In the genomic region with DNA sequence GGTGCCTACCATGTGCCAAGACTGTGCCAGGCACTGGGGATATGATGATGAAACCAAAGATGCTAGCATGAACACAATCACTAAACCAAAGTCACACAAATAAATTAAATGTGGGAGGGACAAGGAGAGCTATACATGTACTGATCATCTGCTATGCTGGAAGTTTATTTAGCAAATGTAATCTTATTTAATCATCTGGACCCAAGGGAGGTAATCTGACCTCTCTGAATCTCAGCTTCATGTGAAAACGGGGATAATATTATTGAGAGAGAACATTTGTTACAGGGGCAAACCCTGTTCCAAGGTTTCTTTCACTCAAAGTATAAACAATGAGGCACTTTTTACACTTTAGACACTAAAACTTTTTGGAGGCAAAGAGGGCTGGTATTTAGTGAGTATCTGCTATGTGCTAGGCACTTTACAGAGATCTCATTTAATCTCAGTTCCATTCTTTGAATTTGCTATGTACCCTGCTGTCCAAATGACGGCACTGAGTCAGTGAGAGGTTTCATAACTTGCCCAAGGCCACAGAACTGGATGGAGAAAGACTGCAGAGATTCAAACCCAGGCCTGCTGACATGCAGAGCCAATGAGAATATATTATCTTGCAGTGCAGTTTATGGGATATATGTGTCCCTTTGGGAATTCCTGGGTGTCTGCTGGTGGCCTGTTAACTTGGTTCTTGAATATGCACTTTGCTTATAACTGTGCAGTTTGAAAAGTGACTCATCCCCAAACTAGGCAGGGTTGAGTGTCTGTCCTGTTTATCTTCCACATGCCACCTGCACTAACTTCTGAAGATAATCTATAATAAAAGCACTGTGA, we compare ENCODE assay signal across 1 cellular context.
TF ChIP-seq lines count a peak whose summit lies in the region.

No MANE protein-coding gene starts in this region.

TF ChIP-seq in HEK293, 187 proteins besides CTCF, POLR2A, EP300 and RAD21 (continued from another document):
- TF ChIP-seq, protein P1, sequence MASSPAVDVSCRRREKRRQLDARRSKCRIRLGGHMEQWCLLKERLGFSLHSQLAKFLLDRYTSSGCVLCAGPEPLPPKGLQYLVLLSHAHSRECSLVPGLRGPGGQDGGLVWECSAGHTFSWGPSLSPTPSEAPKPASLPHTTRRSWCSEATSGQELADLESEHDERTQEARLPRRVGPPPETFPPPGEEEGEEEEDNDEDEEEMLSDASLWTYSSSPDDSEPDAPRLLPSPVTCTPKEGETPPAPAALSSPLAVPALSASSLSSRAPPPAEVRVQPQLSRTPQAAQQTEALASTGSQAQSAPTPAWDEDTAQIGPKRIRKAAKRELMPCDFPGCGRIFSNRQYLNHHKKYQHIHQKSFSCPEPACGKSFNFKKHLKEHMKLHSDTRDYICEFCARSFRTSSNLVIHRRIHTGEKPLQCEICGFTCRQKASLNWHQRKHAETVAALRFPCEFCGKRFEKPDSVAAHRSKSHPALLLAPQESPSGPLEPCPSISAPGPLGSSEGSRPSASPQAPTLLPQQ (tag by site-specific recombination; IDR thresholded peaks at IDR 0.05) = no peak
- TF ChIP-seq ZNF184 (tag by site-specific recombination; IDR thresholded peaks at IDR 0.05) (0 out of 2 replicates have a peak, but pooled peaks have one; percentile 33), ZNF664 (tag by site-specific recombination; IDR thresholded peaks at IDR 0.05) (peak; percentile 97), WT1 (tag by site-specific recombination; IDR thresholded peaks at IDR 0.05) (peak; percentile 45), GLIS1 (tag by site-specific recombination; IDR thresholded peaks at IDR 0.05) (peak; percentile 94), ZNF366 (tag by site-specific recombination; conservative IDR thresholded peaks at IDR 0.05) (peak; percentile 41), ZNF76 (tag by site-specific recombination; IDR thresholded peaks at IDR 0.05; ENCODE audit: borderline replicate concordance, low read depth) (no peak), ZIC2 (tag by site-specific recombination; IDR thresholded peaks at IDR 0.05) (no peak), GFI1B (tag by site-specific recombination; IDR thresholded peaks at IDR 0.05) (peak; percentile 86), ZNF629 (tag by site-specific recombination; IDR thresholded peaks at IDR 0.05) (peak; percentile 59), ZNF621 (tag by site-specific recombination; IDR thresholded peaks at IDR 0.05) (no peak), ZNF394 (tag by site-specific recombination; IDR thresholded peaks at IDR 0.05; ENCODE audit: borderline replicate concordance) (no peak), ZNF132 (tag by site-specific recombination; IDR thresholded peaks at IDR 0.05; ENCODE audit: borderline replicate concordance) (no peak), TRIM28 (IDR thresholded peaks at IDR 0.05; ENCODE audit: borderline replicate concordance, low read length) (peak; percentile 54; the same call in 1 of the 2 replicates), ZNF585B (tag by site-specific recombination; IDR thresholded peaks at IDR 0.05) (no peak), HOXC10 (CRISPR knock-in tag; IDR thresholded peaks at IDR 0.05) (no peak), ZNF843 (tag by site-specific recombination; IDR thresholded peaks at IDR 0.05) (no peak), ZEB2 (tag by site-specific recombination; IDR thresholded peaks at IDR 0.05) (peak; percentile 49; the same call in 1 of the 2 replicates), MZF1 (tag by site-specific recombination; IDR thresholded peaks at IDR 0.05; ENCODE audit: borderline replicate concordance) (peak; percentile 35; the same call in 1 of the 2 replicates), ZXDB (tag by site-specific recombination; IDR thresholded peaks at IDR 0.05) (peak; percentile 26; the same call in 1 of the 2 replicates), ZNF600 (tag by site-specific recombination; IDR thresholded peaks at IDR 0.05) (peak; percentile 78; the same call in 1 of the 2 replicates), ZNF112 (tag by site-specific recombination; IDR thresholded peaks at IDR 0.05) (no peak), OSR2 (tag by site-specific recombination; IDR thresholded peaks at IDR 0.05) (peak; percentile 39; the same call in 1 of the 2 replicates), ZNF677 (tag by site-specific recombination; IDR thresholded peaks at IDR 0.05) (no peak), ZNF335 (tag by site-specific recombination; conservative IDR thresholded peaks at IDR 0.05) (no peak), ZNF610 (tag by site-specific recombination; IDR thresholded peaks at IDR 0.05; ENCODE audit: borderline replicate concordance) (0 out of 2 replicates have a peak, but pooled peaks have one; percentile 32), ZNF292 (tag by site-specific recombination; IDR thresholded peaks at IDR 0.05; ENCODE audit: borderline replicate concordance, low read depth) (no peak), KLF9 (tag by site-specific recombination; IDR thresholded peaks at IDR 0.05; ENCODE audit: low read depth) (no peak)
- TF ChIP-seq, protein P2, sequence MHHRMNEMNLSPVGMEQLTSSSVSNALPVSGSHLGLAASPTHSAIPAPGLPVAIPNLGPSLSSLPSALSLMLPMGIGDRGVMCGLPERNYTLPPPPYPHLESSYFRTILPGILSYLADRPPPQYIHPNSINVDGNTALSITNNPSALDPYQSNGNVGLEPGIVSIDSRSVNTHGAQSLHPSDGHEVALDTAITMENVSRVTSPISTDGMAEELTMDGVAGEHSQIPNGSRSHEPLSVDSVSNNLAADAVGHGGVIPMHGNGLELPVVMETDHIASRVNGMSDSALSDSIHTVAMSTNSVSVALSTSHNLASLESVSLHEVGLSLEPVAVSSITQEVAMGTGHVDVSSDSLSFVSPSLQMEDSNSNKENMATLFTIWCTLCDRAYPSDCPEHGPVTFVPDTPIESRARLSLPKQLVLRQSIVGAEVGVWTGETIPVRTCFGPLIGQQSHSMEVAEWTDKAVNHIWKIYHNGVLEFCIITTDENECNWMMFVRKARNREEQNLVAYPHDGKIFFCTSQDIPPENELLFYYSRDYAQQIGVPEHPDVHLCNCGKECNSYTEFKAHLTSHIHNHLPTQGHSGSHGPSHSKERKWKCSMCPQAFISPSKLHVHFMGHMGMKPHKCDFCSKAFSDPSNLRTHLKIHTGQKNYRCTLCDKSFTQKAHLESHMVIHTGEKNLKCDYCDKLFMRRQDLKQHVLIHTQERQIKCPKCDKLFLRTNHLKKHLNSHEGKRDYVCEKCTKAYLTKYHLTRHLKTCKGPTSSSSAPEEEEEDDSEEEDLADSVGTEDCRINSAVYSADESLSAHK (tag by site-specific recombination; IDR thresholded peaks at IDR 0.05) = 0 out of 2 replicates have a peak, but pooled peaks have one; percentile 11
- TF ChIP-seq, protein P3, sequence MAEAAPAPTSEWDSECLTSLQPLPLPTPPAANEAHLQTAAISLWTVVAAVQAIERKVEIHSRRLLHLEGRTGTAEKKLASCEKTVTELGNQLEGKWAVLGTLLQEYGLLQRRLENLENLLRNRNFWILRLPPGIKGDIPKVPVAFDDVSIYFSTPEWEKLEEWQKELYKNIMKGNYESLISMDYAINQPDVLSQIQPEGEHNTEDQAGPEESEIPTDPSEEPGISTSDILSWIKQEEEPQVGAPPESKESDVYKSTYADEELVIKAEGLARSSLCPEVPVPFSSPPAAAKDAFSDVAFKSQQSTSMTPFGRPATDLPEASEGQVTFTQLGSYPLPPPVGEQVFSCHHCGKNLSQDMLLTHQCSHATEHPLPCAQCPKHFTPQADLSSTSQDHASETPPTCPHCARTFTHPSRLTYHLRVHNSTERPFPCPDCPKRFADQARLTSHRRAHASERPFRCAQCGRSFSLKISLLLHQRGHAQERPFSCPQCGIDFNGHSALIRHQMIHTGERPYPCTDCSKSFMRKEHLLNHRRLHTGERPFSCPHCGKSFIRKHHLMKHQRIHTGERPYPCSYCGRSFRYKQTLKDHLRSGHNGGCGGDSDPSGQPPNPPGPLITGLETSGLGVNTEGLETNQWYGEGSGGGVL (tag by site-specific recombination; IDR thresholded peaks at IDR 0.05) = no peak
- TF ChIP-seq, protein P4, sequence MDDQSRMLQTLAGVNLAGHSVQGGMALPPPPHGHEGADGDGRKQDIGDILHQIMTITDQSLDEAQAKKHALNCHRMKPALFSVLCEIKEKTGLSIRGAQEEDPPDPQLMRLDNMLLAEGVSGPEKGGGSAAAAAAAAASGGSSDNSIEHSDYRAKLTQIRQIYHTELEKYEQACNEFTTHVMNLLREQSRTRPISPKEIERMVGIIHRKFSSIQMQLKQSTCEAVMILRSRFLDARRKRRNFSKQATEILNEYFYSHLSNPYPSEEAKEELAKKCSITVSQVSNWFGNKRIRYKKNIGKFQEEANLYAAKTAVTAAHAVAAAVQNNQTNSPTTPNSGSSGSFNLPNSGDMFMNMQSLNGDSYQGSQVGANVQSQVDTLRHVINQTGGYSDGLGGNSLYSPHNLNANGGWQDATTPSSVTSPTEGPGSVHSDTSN (CRISPR knock-in tag; IDR thresholded peaks at IDR 0.05) = no peak
- TF ChIP-seq, protein P5, sequence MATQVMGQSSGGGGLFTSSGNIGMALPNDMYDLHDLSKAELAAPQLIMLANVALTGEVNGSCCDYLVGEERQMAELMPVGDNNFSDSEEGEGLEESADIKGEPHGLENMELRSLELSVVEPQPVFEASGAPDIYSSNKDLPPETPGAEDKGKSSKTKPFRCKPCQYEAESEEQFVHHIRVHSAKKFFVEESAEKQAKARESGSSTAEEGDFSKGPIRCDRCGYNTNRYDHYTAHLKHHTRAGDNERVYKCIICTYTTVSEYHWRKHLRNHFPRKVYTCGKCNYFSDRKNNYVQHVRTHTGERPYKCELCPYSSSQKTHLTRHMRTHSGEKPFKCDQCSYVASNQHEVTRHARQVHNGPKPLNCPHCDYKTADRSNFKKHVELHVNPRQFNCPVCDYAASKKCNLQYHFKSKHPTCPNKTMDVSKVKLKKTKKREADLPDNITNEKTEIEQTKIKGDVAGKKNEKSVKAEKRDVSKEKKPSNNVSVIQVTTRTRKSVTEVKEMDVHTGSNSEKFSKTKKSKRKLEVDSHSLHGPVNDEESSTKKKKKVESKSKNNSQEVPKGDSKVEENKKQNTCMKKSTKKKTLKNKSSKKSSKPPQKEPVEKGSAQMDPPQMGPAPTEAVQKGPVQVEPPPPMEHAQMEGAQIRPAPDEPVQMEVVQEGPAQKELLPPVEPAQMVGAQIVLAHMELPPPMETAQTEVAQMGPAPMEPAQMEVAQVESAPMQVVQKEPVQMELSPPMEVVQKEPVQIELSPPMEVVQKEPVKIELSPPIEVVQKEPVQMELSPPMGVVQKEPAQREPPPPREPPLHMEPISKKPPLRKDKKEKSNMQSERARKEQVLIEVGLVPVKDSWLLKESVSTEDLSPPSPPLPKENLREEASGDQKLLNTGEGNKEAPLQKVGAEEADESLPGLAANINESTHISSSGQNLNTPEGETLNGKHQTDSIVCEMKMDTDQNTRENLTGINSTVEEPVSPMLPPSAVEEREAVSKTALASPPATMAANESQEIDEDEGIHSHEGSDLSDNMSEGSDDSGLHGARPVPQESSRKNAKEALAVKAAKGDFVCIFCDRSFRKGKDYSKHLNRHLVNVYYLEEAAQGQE (tag by site-specific recombination; IDR thresholded peaks at IDR 0.05) = no peak
- TF ChIP-seq, protein P6, sequence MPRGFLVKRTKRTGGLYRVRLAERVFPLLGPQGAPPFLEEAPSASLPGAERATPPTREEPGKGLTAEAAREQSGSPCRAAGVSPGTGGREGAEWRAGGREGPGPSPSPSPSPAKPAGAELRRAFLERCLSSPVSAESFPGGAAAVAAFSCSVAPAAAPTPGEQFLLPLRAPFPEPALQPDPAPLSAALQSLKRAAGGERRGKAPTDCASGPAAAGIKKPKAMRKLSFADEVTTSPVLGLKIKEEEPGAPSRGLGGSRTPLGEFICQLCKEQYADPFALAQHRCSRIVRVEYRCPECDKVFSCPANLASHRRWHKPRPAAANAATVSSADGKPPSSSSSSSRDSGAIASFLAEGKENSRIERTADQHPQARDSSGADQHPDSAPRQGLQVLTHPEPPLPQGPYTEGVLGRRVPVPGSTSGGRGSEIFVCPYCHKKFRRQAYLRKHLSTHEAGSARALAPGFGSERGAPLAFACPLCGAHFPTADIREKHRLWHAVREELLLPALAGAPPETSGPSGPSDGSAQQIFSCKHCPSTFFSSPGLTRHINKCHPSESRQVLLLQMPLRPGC (tag by site-specific recombination; IDR thresholded peaks at IDR 0.05) = peak; percentile 74; the same call in 1 of the 2 replicates
- TF ChIP-seq, protein P7, sequence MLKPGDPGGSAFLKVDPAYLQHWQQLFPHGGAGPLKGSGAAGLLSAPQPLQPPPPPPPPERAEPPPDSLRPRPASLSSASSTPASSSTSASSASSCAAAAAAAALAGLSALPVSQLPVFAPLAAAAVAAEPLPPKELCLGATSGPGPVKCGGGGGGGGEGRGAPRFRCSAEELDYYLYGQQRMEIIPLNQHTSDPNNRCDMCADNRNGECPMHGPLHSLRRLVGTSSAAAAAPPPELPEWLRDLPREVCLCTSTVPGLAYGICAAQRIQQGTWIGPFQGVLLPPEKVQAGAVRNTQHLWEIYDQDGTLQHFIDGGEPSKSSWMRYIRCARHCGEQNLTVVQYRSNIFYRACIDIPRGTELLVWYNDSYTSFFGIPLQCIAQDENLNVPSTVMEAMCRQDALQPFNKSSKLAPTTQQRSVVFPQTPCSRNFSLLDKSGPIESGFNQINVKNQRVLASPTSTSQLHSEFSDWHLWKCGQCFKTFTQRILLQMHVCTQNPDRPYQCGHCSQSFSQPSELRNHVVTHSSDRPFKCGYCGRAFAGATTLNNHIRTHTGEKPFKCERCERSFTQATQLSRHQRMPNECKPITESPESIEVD (tag by site-specific recombination; IDR thresholded peaks at IDR 0.05) = peak; percentile 69
- TF ChIP-seq, protein P8, sequence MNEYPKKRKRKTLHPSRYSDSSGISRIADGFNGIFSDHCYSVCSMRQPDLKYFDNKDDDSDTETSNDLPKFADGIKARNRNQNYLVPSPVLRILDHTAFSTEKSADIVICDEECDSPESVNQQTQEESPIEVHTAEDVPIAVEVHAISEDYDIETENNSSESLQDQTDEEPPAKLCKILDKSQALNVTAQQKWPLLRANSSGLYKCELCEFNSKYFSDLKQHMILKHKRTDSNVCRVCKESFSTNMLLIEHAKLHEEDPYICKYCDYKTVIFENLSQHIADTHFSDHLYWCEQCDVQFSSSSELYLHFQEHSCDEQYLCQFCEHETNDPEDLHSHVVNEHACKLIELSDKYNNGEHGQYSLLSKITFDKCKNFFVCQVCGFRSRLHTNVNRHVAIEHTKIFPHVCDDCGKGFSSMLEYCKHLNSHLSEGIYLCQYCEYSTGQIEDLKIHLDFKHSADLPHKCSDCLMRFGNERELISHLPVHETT (tag by site-specific recombination; IDR thresholded peaks at IDR 0.05) = peak; percentile 72; the same call in 1 of the 2 replicates
